In the genomic region with DNA sequence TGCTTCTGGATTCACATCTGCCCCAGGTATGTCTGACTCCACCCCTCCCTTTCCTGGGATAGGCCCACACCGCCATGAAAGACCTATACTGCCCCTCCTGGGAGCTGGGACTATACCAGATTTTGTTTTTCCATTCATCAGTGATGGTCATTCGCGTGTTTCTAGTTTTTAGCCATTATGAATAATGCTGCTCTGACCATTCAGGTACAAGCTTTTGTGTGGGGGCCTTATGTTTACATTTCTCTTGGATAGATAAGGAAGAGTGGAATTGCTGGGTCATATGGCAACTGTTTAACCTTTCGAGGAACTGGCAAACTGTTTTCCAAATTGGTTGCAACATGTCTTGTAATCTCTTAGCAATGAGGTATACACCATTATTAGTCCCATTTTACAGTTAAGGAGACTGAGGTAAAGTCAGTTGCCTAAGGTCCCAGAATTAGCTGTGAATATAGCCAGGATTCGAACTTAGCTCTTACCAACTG, we compare ENCODE assay signal across 9 cellular contexts.
DNase-seq lines count a peak whose midpoint lies in the region; ATAC-seq and TF ChIP-seq lines count a peak whose summit lies in the region.
"Had no signal": no experiment of that assay in that cellular context is flagged by ENCODE, and none has a peak within 500 bp of the region (broad histone marks: within the 10 kb centered on the region; RNA-seq: fewer than 3 reads in every experiment).

No MANE protein-coding gene starts in this region.

- DNase-seq in T-helper 1 cell (no peak), WERI-Rb-1 (peak; percentile 27), SW 1271 (lab: John Stamatoyannopoulos, UW) (no peak)
- DNase-seq in activated effector memory CD4-positive, alpha-beta T cell treated with anti-CD3 and anti-CD28 coated beads, Interleukin-2, amount 50 U/mL, for 16 hours, result no peak
- DNase-seq: NCI-H1048 had no signal

- H3K27me3 Mint-ChIP-seq in T-helper 1 cell treated with Interleukin-12 subunit alpha and Interleukin-12 subunit beta and Interleukin-4 antibody, amounts not matched to agents 30 μg/mL and 1 μg/mL, for 36 hours (ENCODE audit: low read depth), result no peaks in the 10 kb centered on the region
- H3K27me3 Mint-ChIP-seq in stimulated activated memory B cell treated with anti-CD40 and anti-IgM and Interleukin-4, amounts not matched to agents 10 μg/mL and 1 μg/mL and 100 μg/mL, for 72 hours, result no peaks in the 10 kb centered on the region

- no peak overlapping the region for H3K9ac ChIP-seq in iPS-18a (ENCODE audit: low read length)

- H3K27me3 ChIP-seq in WERI-Rb-1 (ENCODE audit: insufficient read depth, low read depth, severe bottlenecking) (no peaks in the 10 kb centered on the region), iPS-18a (ENCODE audit: control insufficient read depth, insufficient read depth, low read length) (no peaks in the 10 kb centered on the region)

- peaks cover 3% of the 10 kb centered on the region for H3K9me3 Mint-ChIP-seq in T-helper 1 cell treated with Interleukin-12 subunit alpha and Interleukin-12 subunit beta and Interleukin-4 antibody, amounts not matched to agents 30 μg/mL and 1 μg/mL, for 36 hours
- no peaks in the 10 kb centered on the region for H3K9me3 Mint-ChIP-seq in stimulated activated memory B cell treated with anti-CD40 and anti-IgM and Interleukin-4, amounts not matched to agents 10 μg/mL and 1 μg/mL and 100 μg/mL, for 72 hours

- H3K27ac ChIP-seq in WERI-Rb-1 (no peak overlapping the region), iPS-18a (ENCODE audit: low read length) (no peak overlapping the region)

- no peak for ATAC-seq in stimulated activated memory B cell treated with anti-CD40 and anti-IgM and Interleukin-4, amounts not matched to agents 10 μg/mL and 1 μg/mL and 100 μg/mL, for 72 hours
- ATAC-seq in HG03521 (IDR thresholded peaks at IDR 0.05; ENCODE audit: unreplicated experiment), result no peak

- no peak for TF ChIP-seq CTCF in WERI-Rb-1 (IDR thresholded peaks at IDR 0.05; ENCODE audit: low read depth, low read length)

- H3K27ac Mint-ChIP-seq in T-helper 1 cell treated with Interleukin-12 subunit alpha and Interleukin-12 subunit beta and Interleukin-4 antibody, amounts not matched to agents 30 μg/mL and 1 μg/mL, for 36 hours, result peak overlapping the region; percentile 84
- H3K27ac Mint-ChIP-seq in stimulated activated memory B cell treated with anti-CD40 and anti-IgM and Interleukin-4, amounts not matched to agents 10 μg/mL and 1 μg/mL and 100 μg/mL, for 72 hours, result peak overlapping the region; percentile 91

- peaks cover 37% of the 10 kb centered on the region for H3K36me3 Mint-ChIP-seq in T-helper 1 cell treated with Interleukin-12 subunit alpha and Interleukin-12 subunit beta and Interleukin-4 antibody, amounts not matched to agents 30 μg/mL and 1 μg/mL, for 36 hours (ENCODE audit: low read depth)
- peaks cover 25% of the 10 kb centered on the region for H3K36me3 Mint-ChIP-seq in stimulated activated memory B cell treated with anti-CD40 and anti-IgM and Interleukin-4, amounts not matched to agents 10 μg/mL and 1 μg/mL and 100 μg/mL, for 72 hours

- H3K4me1 Mint-ChIP-seq in T-helper 1 cell treated with Interleukin-12 subunit alpha and Interleukin-12 subunit beta and Interleukin-4 antibody, amounts not matched to agents 30 μg/mL and 1 μg/mL, for 36 hours (ENCODE audit: low read depth), result peaks cover 42% of the 10 kb centered on the region
- peaks cover 46% of the 10 kb centered on the region for H3K4me1 Mint-ChIP-seq in stimulated activated memory B cell treated with anti-CD40 and anti-IgM and Interleukin-4, amounts not matched to agents 10 μg/mL and 1 μg/mL and 100 μg/mL, for 72 hours

- H3K9me3 ChIP-seq in WERI-Rb-1 (ENCODE audit: severe bottlenecking), result no peaks in the 10 kb centered on the region
- no peaks in the 10 kb centered on the region for H3K9me3 ChIP-seq in iPS-18a (ENCODE audit: control insufficient read depth, low read depth, low read length)

- H3K4me1 ChIP-seq in iPS-18a (ENCODE audit: control insufficient read depth, low read depth, low read length), result peaks cover 13% of the 10 kb centered on the region

- no peak overlapping the region for H3K4me3 ChIP-seq in WERI-Rb-1 (ENCODE audit: low read depth, low read length)
- peak overlapping the region; percentile 61 for H3K4me3 ChIP-seq in iPS-18a (ENCODE audit: low read length)

- H3K36me3 ChIP-seq in WERI-Rb-1 (peaks cover 19% of the 10 kb centered on the region), iPS-18a (ENCODE audit: control insufficient read depth, low read depth, low read length) (peaks cover 12% of the 10 kb centered on the region)

- H3K4me3 Mint-ChIP-seq in T-helper 1 cell treated with Interleukin-12 subunit alpha and Interleukin-12 subunit beta and Interleukin-4 antibody, amounts not matched to agents 30 μg/mL and 1 μg/mL, for 36 hours, result peak overlapping the region; percentile 82
- peak overlapping the region; percentile 87 for H3K4me3 Mint-ChIP-seq in stimulated activated memory B cell treated with anti-CD40 and anti-IgM and Interleukin-4, amounts not matched to agents 10 μg/mL and 1 μg/mL and 100 μg/mL, for 72 hours
